ENCODE assay signal across 29 cellular contexts in the genomic region with DNA sequence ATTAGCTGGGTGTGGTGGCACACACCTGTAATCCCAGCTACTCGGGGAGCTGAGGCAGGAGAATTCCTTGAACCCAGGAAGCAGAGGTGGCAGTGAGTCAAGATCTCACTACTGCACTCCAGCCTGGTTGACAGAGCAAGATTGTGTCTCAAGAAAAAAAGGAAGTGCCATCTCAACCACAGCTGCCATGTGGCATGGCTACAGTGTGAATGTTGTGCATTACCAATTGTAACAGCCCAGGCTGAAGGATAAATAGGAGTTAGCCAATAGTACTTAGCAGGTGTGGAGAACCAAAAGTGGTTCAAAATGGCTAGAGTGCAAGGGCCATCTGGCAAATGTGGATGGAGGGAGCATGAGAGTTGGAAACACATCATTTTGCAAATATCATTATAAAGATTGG. TPM values are rescaled to one million over a fixed set of nuclear protein-coding genes. Genes with fewer than 3 reads are reported as not detected.
A peak's percentile ranks its signal among the peaks of the same experiment; 100 is the strongest.
DNase-seq lines count a peak whose midpoint lies in the region; ATAC-seq, FAIRE-seq and TF ChIP-seq lines count a peak whose summit lies in the region.
"Had no signal": no experiment of that assay in that cellular context is flagged by ENCODE, and none has a peak within 500 bp of the region (broad histone marks: within the 10 kb centered on the region; RNA-seq: fewer than 3 reads in every experiment).

No MANE protein-coding gene starts in this region.

- H3K9me3 ChIP-seq in OCI-LY7 (ENCODE audit: low read length) (no peaks in the 10 kb centered on the region), GM12878 (replicated peaks; ENCODE audit: control insufficient read depth, insufficient read depth, low read length) (no peaks in the 10 kb centered on the region), transverse colon (no peaks in the 10 kb centered on the region)
- H3K9me3 ChIP-seq: BE2C, HAP-1, spleen, tibial nerve had no signal

- POLR2A ChIA-PET in OCI-LY7 (lab: Charles Lee) = interaction anchor here (0.9 kb wide), 1 partner anchor 36 kb away, joined by 3 read pairs; no protein-coding TSS in a partner anchor
- POLR2A ChIA-PET in GM12878 (lab: Charles Lee) = no interaction called here
- POLR2A ChIA-PET in RWPE1 (lab: Yijun Ruan, JAX; ENCODE audit: low non-redundant PET) = no interaction called here

- no peaks in the 10 kb centered on the region for H3K9me2 ChIP-seq in OCI-LY7 (ENCODE audit: insufficient read depth, low read length)

- ATAC-seq in GM12878 (no peak), GM19455 (IDR thresholded peaks at IDR 0.05; ENCODE audit: unreplicated experiment) (no peak)

- H3K79me2 ChIP-seq in OCI-LY7 (ENCODE audit: insufficient read depth, low read depth, low read length) (no peaks in the 10 kb centered on the region), GM12878 (ENCODE audit: control insufficient read depth, insufficient read depth, low read length) (no peaks in the 10 kb centered on the region)

- RAD21 ChIA-PET in GM12878 (lab: Charles Lee; ENCODE audit: unreplicated experiment) = interaction anchor here (0.6 kb wide), 1 partner anchor 83 kb away, joined by 3 read pairs; no protein-coding TSS in a partner anchor

- H3K27me3 ChIP-seq in GM12878 (replicated peaks in 1 of 2; ENCODE audit: control insufficient read depth in 2 of 2, insufficient read depth in 2 of 2, low read length in 1 of 2) (no peaks in the 10 kb centered on the region), transverse colon (no peaks in the 10 kb centered on the region)
- H3K27me3 ChIP-seq: BE2C, spleen, tibial nerve had no signal

- BruUV-seq in OCI-LY7 (replicated peaks; lab: Mats Ljungman, UMichigan) = no TSS peak
- BruUV-seq in GM12878 (replicated peaks; lab: Mats Ljungman, UMichigan) = no TSS peak

- no peak for TF ChIP-seq RAD21 in GM12878 (IDR thresholded peaks at IDR 0.05; ENCODE audit: insufficient read depth, low read depth, low read length)

- TF ChIP-seq POLR2A in GM12878 (IDR thresholded peaks at IDR 0.05; ENCODE audit: low read depth, low read length) = no peak
- no peak for TF ChIP-seq POLR2A in transverse colon (IDR thresholded peaks at IDR 0.05)

- no peak for TF ChIP-seq CTCF in OCI-LY7 (conservative IDR thresholded peaks at IDR 0.05; ENCODE audit: low read length)
- no peak for TF ChIP-seq CTCF in GM12878 (IDR thresholded peaks at IDR 0.05 in 2 of 3, conservative IDR thresholded peaks at IDR 0.05 in 1 of 3; ENCODE audit: control insufficient read depth in 2 of 3, extremely low read depth in 1 of 3, insufficient read depth in 1 of 3, low read depth in 3 of 3, low read length in 3 of 3)
- no peak for TF ChIP-seq CTCF in transverse colon (IDR thresholded peaks at IDR 0.05)
- TF ChIP-seq CTCF in RWPE1 (conservative IDR thresholded peaks at IDR 0.05; ENCODE audit: low read depth) = no peak

- H3K27ac ChIP-seq in OCI-LY7 (ENCODE audit: low read depth, low read length, poor library complexity, severe bottlenecking) (no peak overlapping the region), GM12878 (ENCODE audit: control insufficient read depth, insufficient read depth) (no peak overlapping the region), transverse colon (peak overlapping the region; percentile 68 to 80 (median 68)), RWPE1 (no peak overlapping the region)
- H3K27ac ChIP-seq: spleen, tibial nerve had no signal

- no peak for FAIRE-seq in GM12878 (lab: Jason Lieb, UNC)
- FAIRE-seq: bronchial epithelial cell, endometrium, TTC549 had no signal

- H3K4me1 ChIP-seq in OCI-LY7 (ENCODE audit: insufficient read depth, low read length, poor library complexity, severe bottlenecking) = peaks cover 9% of the 10 kb centered on the region
- no peaks in the 10 kb centered on the region for H3K4me1 ChIP-seq in GM12878 (ENCODE audit: control insufficient read depth, insufficient read depth, low read length)
- peaks cover 0 to 36% (median 11%) of the 10 kb centered on the region in 4 donors for H3K4me1 ChIP-seq in transverse colon
- H3K4me1 ChIP-seq: BE2C, tibial nerve had no signal

- H3K4me2 ChIP-seq in OCI-LY7 (ENCODE audit: low read length) = no peak overlapping the region
- H3K4me2 ChIP-seq in GM12878 (ENCODE audit: control insufficient read depth, insufficient read depth) = no peak overlapping the region

- in situ Hi-C loops in GM12878 (cut with MboI) (no loop called here), transverse colon (cut with MboI; ENCODE audit: low pct_ligation_motif_present in 1 of 4, low pct_unique_long_range_greater_than_20kb in 1 of 4, low sequenced_read_pairs in 3 of 4) (no loop called here)

- H4K20me1 ChIP-seq in OCI-LY7 (ENCODE audit: insufficient read depth, low read length) (no peaks in the 10 kb centered on the region), GM12878 (ENCODE audit: control insufficient read depth, insufficient read depth) (no peaks in the 10 kb centered on the region)

- WGBS in GM12878 (ENCODE audit: insufficient coverage, insufficient replicate concordance, low lambda C conversion rate, missing lambda C conversion rate) = 55% methylated on average over 1 of the region's 1 CpG
- WGBS in transverse colon (ENCODE audit: low coverage in 1 of 2), 2 donors = 40% methylated on average over 1 of the region's 1 CpG; no CpG with 5 or more reads in 1 of the 2 donors

- H2AFZ ChIP-seq in OCI-LY7 (ENCODE audit: low read length) (no peak overlapping the region), GM12878 (ENCODE audit: control insufficient read depth, low read depth, low read length) (no peak overlapping the region)

- intact Hi-C loops in OCI-LY7 (cut with micrococcal nuclease; ENCODE audit: unreplicated experiment) (no loop called here), GM12878 (cut with micrococcal nuclease; ENCODE audit: unreplicated experiment) (no loop called here), transverse colon (cut with DNase I; ENCODE audit: low total_unique reads) (no loop called here)

- DNase-seq in Kasumi-1 (lab: John Stamatoyannopoulos, UW) (peak; percentile 40 to 49), OCI-LY7 (ENCODE audit: low spot score) (peak; percentile 16), GM12878 (ENCODE audit: low read depth, low spot score) (no peak), transverse colon (no peak), HUDEP-2 (lab: John Stamatoyannopoulos, UW; ENCODE audit: unreplicated experiment in 76 of 76) (no peak), RWPE1 (ENCODE audit: low spot score) (no peak), iPS-NIHi7 (ENCODE audit: extremely low spot score) (no peak)
- DNase-seq: activated CD4-positive, alpha-beta T cell treated with anti-CD3 and anti-CD28 coated beads for 4 hours; activated naive CD4-positive, alpha-beta T cell treated with anti-CD3 and anti-CD28 coated beads for 36 hours; activated T-cell treated with anti-CD3 and anti-CD28 coated beads, Interleukin-2, amount 50 U/mL, for 48 hours; amygdala; BE2C; cortex of kidney; glutamatergic neuron; mesenchymal stem cell; naive thymus-derived CD4-positive, alpha-beta T cell; NCI-H1092 treated with DMSO at 0.1 percent for 48 hours; NCI-H2029; NCI-H345; NCI-H82; retina; spleen; stimulated activated CD4-positive, alpha-beta T cell treated with anti-CD3 and anti-CD28 coated beads, Interleukin-4, amount 100 ng/mL, for 1 hour had no signal

- CTCF ChIA-PET in OCI-LY7 (lab: Charles Lee; ENCODE audit: unreplicated experiment) = no interaction called here
- CTCF ChIA-PET in GM12878 (lab: Yijun Ruan, JAX) = interaction anchor here (1.0 to 1.1 kb wide), 2 partner anchors 9 to 14 kb away, joined by 5 read pairs; no protein-coding TSS in a partner anchor
- CTCF ChIA-PET in RWPE1 (lab: Yijun Ruan, JAX) = no interaction called here

- SMC1A ChIA-PET in GM12878 (lab: Charles Lee; ENCODE audit: uncharacterized antibody, unreplicated experiment) = interaction anchor here (0.6 to 1.9 kb wide), 3 partner anchors 15 to 237 kb away, joined by 3 to 4 read pairs (median 3); no protein-coding TSS in a partner anchor

- H3K36me3 ChIP-seq in OCI-LY7 (ENCODE audit: insufficient read depth, low read length) = no peaks in the 10 kb centered on the region
- no peaks in the 10 kb centered on the region for H3K36me3 ChIP-seq in GM12878 (ENCODE audit: control insufficient read depth in 2 of 2, insufficient read depth in 2 of 2, low read length in 1 of 2)
- H3K36me3 ChIP-seq in transverse colon = no peaks in the 10 kb centered on the region
- H3K36me3 ChIP-seq: BE2C, HAP-1, spleen, tibial nerve had no signal

- TF ChIP-seq EP300 in GM12878 (IDR thresholded peaks at IDR 0.05; ENCODE audit: borderline replicate concordance in 1 of 2, control insufficient read depth in 1 of 2, low read depth in 2 of 2, low read length in 2 of 2) = no peak
- TF ChIP-seq EP300 in transverse colon (IDR thresholded peaks at IDR 0.05; ENCODE audit: low read depth) = no peak

- no peak overlapping the region for H3K9ac ChIP-seq in GM12878 (ENCODE audit: control insufficient read depth, insufficient read depth, low read length)

- no peak overlapping the region for H3K4me3 ChIP-seq in OCI-LY7 (ENCODE audit: low read depth, low read length, poor library complexity, severe bottlenecking)
- no peak overlapping the region for H3K4me3 ChIP-seq in GM12878
- H3K4me3 ChIP-seq in transverse colon = no peak overlapping the region
- H3K4me3 ChIP-seq: HAP-1, spleen, tibial nerve had no signal

RNA-seq across cellular contexts. Expression of a gene that starts 28.9 kb away (rescaled TPM):
- 203 and 231 TPM in 2 replicates for total RNA-seq in OCI-LY7 (2014; rRNA removed; shearing (Covaris generic))
- total RNA-seq in OCI-LY7 (2022) (525 and 531 TPM in 2 replicates), GM12878 (2014; rRNA removed) (397 and 425 TPM in 2 replicates), GM12878 (2014; rRNA removed; fragmentation: Illumina TruSeq; extraction: Trizol) (361 and 366 TPM in 2 replicates), GM12878 (2021) (625 and 628 TPM in 2 replicates), transverse colon (1,000 to 10,000 TPM in 1 of 4 donors, 100 to 1,000 TPM in 3; 319 to 1,302 (median 724) TPM)
- 30.9 and 34.2 TPM in 2 replicates for total RNA-seq in GM12878 (2013; cell fraction: nucleolus; rRNA removed)
- 314 TPM for polyA plus RNA-seq in GM12878 (2011; ENCODE audit: low read depth)
- polyA plus RNA-seq in GM12878 (2011; rRNA removed) (282 and 438 TPM in 2 replicates), GM12878 (2014; fragmentation: Illumina TruSeq; extraction: Trizol) (464 and 490 TPM in 2 replicates), GM12878 (2014; fragmentation: Nextera tagmentation; extraction: Ambion mirVana) (1,000 to 10,000 TPM; 2,068 to 3,863 TPM), GM12878 (2014; rRNA removed) (602 and 608 TPM in 2 replicates), GM12878 (2016; fragmentation: Nextera tagmentation; extraction: Ambion mirVana) (100 to 1,000 TPM; 665 to 690 TPM)
- polyA plus RNA-seq in GM12878 (2011; cell fraction: cytosol; rRNA removed) = 707 and 822 TPM in 2 replicates
- 351 and 383 TPM in 2 replicates for polyA plus RNA-seq in GM12878 (2011; cell fraction: nucleus; rRNA removed)
- polyA plus RNA-seq in GM12878 (2012) = 414 and 429 TPM in 2 replicates
- 426 and 638 TPM in 2 replicates for polyA minus RNA-seq in GM12878 (2011; rRNA and poly(A)+ RNA removed)
- polyA minus RNA-seq in GM12878 (2011; cell fraction: cytosol; rRNA and poly(A)+ RNA removed) = 204 and 215 TPM in 2 replicates
- polyA minus RNA-seq in GM12878 (2011; cell fraction: nucleus; rRNA and poly(A)+ RNA removed) = 53.8 and 75.2 TPM in 2 replicates

Comparison
In these comparisons a context has a peak if more than half of its experiments do, and no peak if none do; other contexts are left out.
1. DNase-seq: peak in Kasumi-1 (2 of 2) and OCI-LY7 (single experiment); none in GM12878 (single experiment), transverse colon (single experiment), HUDEP-2 (0 of 76), RWPE1 (single experiment) and iPS-NIHi7 (single experiment).
2. H3K27ac ChIP-seq: peak in transverse colon (4 of 4); none in OCI-LY7 (single experiment), GM12878 (single experiment) and RWPE1 (single experiment).